Comparison of ENCODE assay signal across 8 cellular contexts in the genomic region with DNA sequence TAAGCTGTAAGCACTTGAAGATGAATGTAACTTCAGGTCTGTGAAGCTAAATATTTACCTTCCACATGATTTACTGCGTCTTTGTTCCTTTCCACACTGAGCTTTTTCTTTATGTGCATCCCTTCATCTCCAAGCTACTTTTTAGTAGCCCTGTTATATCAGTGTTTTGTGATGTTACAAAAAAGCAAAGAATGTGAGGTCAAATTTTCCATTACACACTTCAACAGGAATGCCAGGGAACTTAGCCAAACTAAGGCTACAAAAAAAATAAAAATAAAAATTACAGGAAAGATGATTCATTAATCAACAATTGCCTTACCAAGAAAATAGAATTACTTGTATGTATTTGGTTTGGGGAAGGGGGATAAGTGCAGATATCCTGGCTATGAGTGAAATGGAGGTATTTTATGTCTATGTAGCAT.
A peak's percentile ranks its signal among the peaks of the same experiment; 100 is the strongest.
DNase-seq lines count a peak whose midpoint lies in the region; ATAC-seq and TF ChIP-seq lines count a peak whose summit lies in the region.

No MANE protein-coding gene starts in this region.

- H3K4me3 Mint-ChIP-seq in stimulated activated memory B cell treated with anti-CD40 and anti-IgM and Interleukin-4, amounts not matched to agents 10 μg/mL and 1 μg/mL and 100 μg/mL, for 72 hours: no peak overlapping the region
- no peak overlapping the region for H3K4me3 Mint-ChIP-seq in activated naive CD8-positive, alpha-beta T cell treated with anti-CD3 and anti-CD28 coated beads, Interleukin-2, amount 50 U/mL, for 24 hours

- no peaks in the 10 kb centered on the region for H4K20me1 ChIP-seq in hepatocyte (ENCODE audit: insufficient read depth, poor library complexity, severe bottlenecking)

- no peak overlapping the region for H2AFZ ChIP-seq in hepatocyte

- no peaks in the 10 kb centered on the region for H3K79me2 ChIP-seq in hepatocyte

- H3K4me2 ChIP-seq in hepatocyte: peak overlapping the region; percentile 44

- peaks cover 9% of the 10 kb centered on the region for H3K36me3 Mint-ChIP-seq in stimulated activated memory B cell treated with anti-CD40 and anti-IgM and Interleukin-4, amounts not matched to agents 10 μg/mL and 1 μg/mL and 100 μg/mL, for 72 hours
- H3K36me3 Mint-ChIP-seq in activated naive CD8-positive, alpha-beta T cell treated with anti-CD3 and anti-CD28 coated beads, Interleukin-2, amount 50 U/mL, for 24 hours (ENCODE audit: low read depth): peaks cover 4% of the 10 kb centered on the region

- peak overlapping the region; percentile 76 for H3K27ac Mint-ChIP-seq in stimulated activated memory B cell treated with anti-CD40 and anti-IgM and Interleukin-4, amounts not matched to agents 10 μg/mL and 1 μg/mL and 100 μg/mL, for 72 hours
- no peak overlapping the region for H3K27ac Mint-ChIP-seq in activated naive CD8-positive, alpha-beta T cell treated with anti-CD3 and anti-CD28 coated beads, Interleukin-2, amount 50 U/mL, for 24 hours

- H3K4me3 ChIP-seq in HEK293 (ENCODE audit: low read depth, low read length): no peak overlapping the region
- H3K4me3 ChIP-seq in astrocyte of the spinal cord (ENCODE audit: low read depth, low read length): no peak overlapping the region
- H3K4me3 ChIP-seq in hepatocyte: no peak overlapping the region

- DNase-seq in astrocyte of the spinal cord (ENCODE audit: low read depth, low spot score): peak; percentile 96
- peak; percentile 58 for DNase-seq in hepatocyte (ENCODE audit: low spot score)
- DNase-seq in NCI-H510A (lab: John Stamatoyannopoulos, UW): no peak
- DNase-seq in T-helper 2 cell: no peak
- no peak for DNase-seq in activated CD4-positive, alpha-beta T cell treated with anti-CD3 and anti-CD28 coated beads for 4 hours
- DNase-seq in activated naive CD8-positive, alpha-beta T cell treated with anti-CD3 and anti-CD28 coated beads, Interleukin-2, amount 50 U/mL, for 24 hours: no peak

- ATAC-seq in stimulated activated memory B cell treated with anti-CD40 and anti-IgM and Interleukin-4, amounts not matched to agents 10 μg/mL and 1 μg/mL and 100 μg/mL, for 72 hours: no peak
- no peak for ATAC-seq in activated naive CD8-positive, alpha-beta T cell treated with anti-CD3 and anti-CD28 coated beads, Interleukin-2, amount 50 U/mL, for 24 hours

- no peaks in the 10 kb centered on the region for H3K9me3 Mint-ChIP-seq in stimulated activated memory B cell treated with anti-CD40 and anti-IgM and Interleukin-4, amounts not matched to agents 10 μg/mL and 1 μg/mL and 100 μg/mL, for 72 hours
- no peaks in the 10 kb centered on the region for H3K9me3 Mint-ChIP-seq in activated naive CD8-positive, alpha-beta T cell treated with anti-CD3 and anti-CD28 coated beads, Interleukin-2, amount 50 U/mL, for 24 hours

- H3K9me3 ChIP-seq in HEK293 (ENCODE audit: control insufficient read depth, insufficient read depth, low read depth, low read length) (no peaks in the 10 kb centered on the region), hepatocyte (ENCODE audit: low read depth) (no peaks in the 10 kb centered on the region)

- WGBS in hepatocyte (ENCODE audit: low lambda C conversion rate, missing lambda C conversion rate): 19% methylated on average over 1 of the region's 1 CpG

- no peak overlapping the region for H3K27ac ChIP-seq in HEK293 (ENCODE audit: extremely low read depth, low read depth, low read length)
- H3K27ac ChIP-seq in hepatocyte: peak overlapping the region; percentile 89

- H3K4me1 ChIP-seq in HEK293 (ENCODE audit: control insufficient read depth, insufficient read depth, low read length) (peaks cover 22% of the 10 kb centered on the region), hepatocyte (ENCODE audit: insufficient read depth) (peaks cover 39% of the 10 kb centered on the region)

- CTCF ChIA-PET in HEK293 (lab: Yijun Ruan, JAX): no interaction called here

- H3K27me3 Mint-ChIP-seq in stimulated activated memory B cell treated with anti-CD40 and anti-IgM and Interleukin-4, amounts not matched to agents 10 μg/mL and 1 μg/mL and 100 μg/mL, for 72 hours: no peaks in the 10 kb centered on the region
- H3K27me3 Mint-ChIP-seq in activated naive CD8-positive, alpha-beta T cell treated with anti-CD3 and anti-CD28 coated beads, Interleukin-2, amount 50 U/mL, for 24 hours: no peaks in the 10 kb centered on the region

- TF ChIP-seq CTCF in HEK293 (tag by site-specific recombination; IDR thresholded peaks at IDR 0.05) (no peak), astrocyte of the spinal cord (IDR thresholded peaks at IDR 0.05; ENCODE audit: low read depth, low read length) (no peak), hepatocyte (IDR thresholded peaks at IDR 0.05; ENCODE audit: poor library complexity) (no peak)

- no peaks in the 10 kb centered on the region for H3K27me3 ChIP-seq in hepatocyte

- in situ Hi-C loops in astrocyte of the spinal cord (cut with HindIII; ENCODE audit: low sequenced_read_pairs): no loop called here

- H3K9me2 ChIP-seq in hepatocyte (replicated peaks; ENCODE audit: insufficient read depth): no peaks in the 10 kb centered on the region

- H3K36me3 ChIP-seq in HEK293 (ENCODE audit: control insufficient read depth in 2 of 2, insufficient read depth in 1 of 2, low read length in 2 of 2): no peaks in the 10 kb centered on the region
- H3K36me3 ChIP-seq in hepatocyte (replicated peaks; ENCODE audit: insufficient read depth, low read depth): no peaks in the 10 kb centered on the region

- POLR2A ChIA-PET in HEK293 (lab: Yijun Ruan, JAX): no interaction called here

- H3K4me1 Mint-ChIP-seq in stimulated activated memory B cell treated with anti-CD40 and anti-IgM and Interleukin-4, amounts not matched to agents 10 μg/mL and 1 μg/mL and 100 μg/mL, for 72 hours: peaks cover 55% of the 10 kb centered on the region
- peaks cover 17% of the 10 kb centered on the region for H3K4me1 Mint-ChIP-seq in activated naive CD8-positive, alpha-beta T cell treated with anti-CD3 and anti-CD28 coated beads, Interleukin-2, amount 50 U/mL, for 24 hours

TF ChIP-seq in HEK293, 187 proteins besides CTCF, POLR2A, EP300 and RAD21 (continues in another document):
- TF ChIP-seq ZNF354C (tag by site-specific recombination; IDR thresholded peaks at IDR 0.05; ENCODE audit: borderline replicate concordance, low read depth): no peak
- no peak for TF ChIP-seq ZNF350 (tag by site-specific recombination; IDR thresholded peaks at IDR 0.05)
- TF ChIP-seq ZNF549 (tag by site-specific recombination; IDR thresholded peaks at IDR 0.05): no peak
- TF ChIP-seq, protein P1, sequence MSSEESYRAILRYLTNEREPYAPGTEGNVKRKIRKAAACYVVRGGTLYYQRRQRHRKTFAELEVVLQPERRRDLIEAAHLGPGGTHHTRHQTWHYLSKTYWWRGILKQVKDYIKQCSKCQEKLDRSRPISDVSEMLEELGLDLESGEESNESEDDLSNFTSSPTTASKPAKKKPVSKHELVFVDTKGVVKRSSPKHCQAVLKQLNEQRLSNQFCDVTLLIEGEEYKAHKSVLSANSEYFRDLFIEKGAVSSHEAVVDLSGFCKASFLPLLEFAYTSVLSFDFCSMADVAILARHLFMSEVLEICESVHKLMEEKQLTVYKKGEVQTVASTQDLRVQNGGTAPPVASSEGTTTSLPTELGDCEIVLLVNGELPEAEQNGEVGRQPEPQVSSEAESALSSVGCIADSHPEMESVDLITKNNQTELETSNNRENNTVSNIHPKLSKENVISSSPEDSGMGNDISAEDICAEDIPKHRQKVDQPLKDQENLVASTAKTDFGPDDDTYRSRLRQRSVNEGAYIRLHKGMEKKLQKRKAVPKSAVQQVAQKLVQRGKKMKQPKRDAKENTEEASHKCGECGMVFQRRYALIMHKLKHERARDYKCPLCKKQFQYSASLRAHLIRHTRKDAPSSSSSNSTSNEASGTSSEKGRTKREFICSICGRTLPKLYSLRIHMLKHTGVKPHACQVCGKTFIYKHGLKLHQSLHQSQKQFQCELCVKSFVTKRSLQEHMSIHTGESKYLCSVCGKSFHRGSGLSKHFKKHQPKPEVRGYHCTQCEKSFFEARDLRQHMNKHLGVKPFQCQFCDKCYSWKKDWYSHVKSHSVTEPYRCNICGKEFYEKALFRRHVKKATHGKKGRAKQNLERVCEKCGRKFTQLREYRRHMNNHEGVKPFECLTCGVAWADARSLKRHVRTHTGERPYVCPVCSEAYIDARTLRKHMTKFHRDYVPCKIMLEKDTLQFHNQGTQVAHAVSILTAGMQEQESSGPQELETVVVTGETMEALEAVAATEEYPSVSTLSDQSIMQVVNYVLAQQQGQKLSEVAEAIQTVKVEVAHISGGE (tag by site-specific recombination; conservative IDR thresholded peaks at IDR 0.05; ENCODE audit: low read depth): no peak
- TF ChIP-seq, protein P2, sequence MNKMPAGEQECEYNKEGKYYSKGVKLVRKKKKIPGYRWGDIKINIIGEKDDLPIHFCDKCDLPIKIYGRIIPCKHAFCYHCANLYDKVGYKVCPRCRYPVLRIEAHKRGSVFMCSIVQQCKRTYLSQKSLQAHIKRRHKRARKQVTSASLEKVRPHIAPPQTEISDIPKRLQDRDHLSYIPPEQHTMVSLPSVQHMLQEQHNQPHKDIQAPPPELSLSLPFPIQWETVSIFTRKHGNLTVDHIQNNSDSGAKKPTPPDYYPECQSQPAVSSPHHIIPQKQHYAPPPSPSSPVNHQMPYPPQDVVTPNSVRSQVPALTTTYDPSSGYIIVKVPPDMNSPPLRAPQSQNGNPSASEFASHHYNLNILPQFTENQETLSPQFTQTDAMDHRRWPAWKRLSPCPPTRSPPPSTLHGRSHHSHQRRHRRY (tag by site-specific recombination; IDR thresholded peaks at IDR 0.05): no peak
- TF ChIP-seq, protein P3, sequence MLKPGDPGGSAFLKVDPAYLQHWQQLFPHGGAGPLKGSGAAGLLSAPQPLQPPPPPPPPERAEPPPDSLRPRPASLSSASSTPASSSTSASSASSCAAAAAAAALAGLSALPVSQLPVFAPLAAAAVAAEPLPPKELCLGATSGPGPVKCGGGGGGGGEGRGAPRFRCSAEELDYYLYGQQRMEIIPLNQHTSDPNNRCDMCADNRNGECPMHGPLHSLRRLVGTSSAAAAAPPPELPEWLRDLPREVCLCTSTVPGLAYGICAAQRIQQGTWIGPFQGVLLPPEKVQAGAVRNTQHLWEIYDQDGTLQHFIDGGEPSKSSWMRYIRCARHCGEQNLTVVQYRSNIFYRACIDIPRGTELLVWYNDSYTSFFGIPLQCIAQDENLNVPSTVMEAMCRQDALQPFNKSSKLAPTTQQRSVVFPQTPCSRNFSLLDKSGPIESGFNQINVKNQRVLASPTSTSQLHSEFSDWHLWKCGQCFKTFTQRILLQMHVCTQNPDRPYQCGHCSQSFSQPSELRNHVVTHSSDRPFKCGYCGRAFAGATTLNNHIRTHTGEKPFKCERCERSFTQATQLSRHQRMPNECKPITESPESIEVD (tag by site-specific recombination; IDR thresholded peaks at IDR 0.05): peak; percentile 87
- TF ChIP-seq RBAK (tag by site-specific recombination; IDR thresholded peaks at IDR 0.05): no peak
- no peak for TF ChIP-seq BCL11B (tag by site-specific recombination; IDR thresholded peaks at IDR 0.05; ENCODE audit: low read depth)
- TF ChIP-seq, protein P4, sequence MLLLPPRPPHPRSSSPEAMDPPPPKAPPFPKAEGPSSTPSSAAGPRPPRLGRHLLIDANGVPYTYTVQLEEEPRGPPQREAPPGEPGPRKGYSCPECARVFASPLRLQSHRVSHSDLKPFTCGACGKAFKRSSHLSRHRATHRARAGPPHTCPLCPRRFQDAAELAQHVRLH (tag by site-specific recombination; IDR thresholded peaks at IDR 0.05): no peak
- no peak for TF ChIP-seq ZNF223 (tag by site-specific recombination; IDR thresholded peaks at IDR 0.05)

Comparison
In these comparisons a context has a peak if more than half of its experiments do, and no peak if none do; other contexts are left out.
1. DNase-seq: peak in astrocyte of the spinal cord (single experiment) and hepatocyte (single experiment); none in NCI-H510A (single experiment), T-helper 2 cell (0 of 5), activated CD4-positive, alpha-beta T cell treated with anti-CD3 and anti-CD28 coated beads for 4 hours (0 of 2) and activated naive CD8-positive, alpha-beta T cell treated with anti-CD3 and anti-CD28 coated beads, Interleukin-2, amount 50 U/mL, for 24 hours (single experiment).